Comparison of ENCODE assay signal across 8 cellular contexts in the genomic region with DNA sequence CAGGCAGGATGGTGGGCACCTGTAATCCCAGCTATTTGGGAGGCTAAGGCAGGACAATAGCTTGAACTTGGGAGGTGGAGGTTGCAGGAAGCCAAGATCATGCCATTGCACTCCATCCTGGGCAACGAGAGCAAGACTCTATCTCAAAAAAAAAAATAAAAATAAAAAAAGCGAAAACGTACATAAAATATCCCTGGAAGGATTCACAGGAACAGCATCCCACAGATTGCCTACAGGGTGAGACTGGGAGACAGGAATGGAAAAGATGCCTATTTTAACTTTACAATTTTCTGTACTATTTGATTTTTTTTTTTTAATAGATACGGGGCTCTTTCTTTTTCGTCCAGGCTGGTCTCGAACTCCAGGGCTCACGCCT. TPM values are rescaled to one million over a fixed set of nuclear protein-coding genes. Genes with fewer than 3 reads are reported as not detected.
DNase-seq lines count a peak whose midpoint lies in the region; ATAC-seq, FAIRE-seq and TF ChIP-seq lines count a peak whose summit lies in the region.

No MANE protein-coding gene starts in this region.

- no peak for FAIRE-seq in GM12891 (lab: Jason Lieb, UNC)

- H3K4me3 ChIP-seq in HL-60 (replicated peaks; ENCODE audit: insufficient read depth, low read length) (peak overlapping the region; percentile 69), iPS-18c (ENCODE audit: insufficient read depth, low read depth, low read length) (peak overlapping the region; percentile 76)

- H3K4me1 Mint-ChIP-seq in activated T-helper 17 cell treated with anti-CD3 and anti-CD28 coated beads, Interleukin-2, amount 50 U/mL, for 72 hours, result peaks cover 5% of the 10 kb centered on the region
- peaks cover 12 to 34% of the 10 kb centered on the region in 2 donors for H3K4me1 Mint-ChIP-seq in stimulated activated naive B cell treated with anti-CD40 and anti-IgM and Interleukin-4, amounts not matched to agents 10 μg/mL and 1 μg/mL and 100 μg/mL, for 72 hours

- peak overlapping the region; percentile 94 for H3K27ac Mint-ChIP-seq in activated T-helper 17 cell treated with anti-CD3 and anti-CD28 coated beads, Interleukin-2, amount 50 U/mL, for 72 hours
- peak overlapping the region; percentile 84 for H3K27ac Mint-ChIP-seq in stimulated activated naive B cell treated with anti-CD40 and anti-IgM and Interleukin-4, amounts not matched to agents 10 μg/mL and 1 μg/mL and 100 μg/mL, for 72 hours

- H3K9me3 Mint-ChIP-seq in activated T-helper 17 cell treated with anti-CD3 and anti-CD28 coated beads, Interleukin-2, amount 50 U/mL, for 72 hours, result no peaks in the 10 kb centered on the region
- no peaks in the 10 kb centered on the region for H3K9me3 Mint-ChIP-seq in stimulated activated naive B cell treated with anti-CD40 and anti-IgM and Interleukin-4, amounts not matched to agents 10 μg/mL and 1 μg/mL and 100 μg/mL, for 72 hours

- no peak for TF ChIP-seq CTCF in HL-60 (IDR thresholded peaks at IDR 0.05; ENCODE audit: insufficient read depth, low read length)

- no peak overlapping the region for H3K27ac ChIP-seq in HL-60 (replicated peaks)

- DNase-seq in HL-60 (ENCODE audit: low read depth in 1 of 2, low spot score in 1 of 2) (no peak), GM12891 (ENCODE audit: insufficient read length, low spot score) (no peak)
- no peak for DNase-seq in stimulated activated naive B cell treated with anti-CD40 and anti-IgM and Interleukin-4, amounts not matched to agents 10 μg/mL and 1 μg/mL and 100 μg/mL, for 72 hours
- no peak for DNase-seq in stimulated activated CD4-positive, alpha-beta T cell treated with anti-CD3 and anti-CD28 coated beads, Interleukin-1b, Interleukin-23, amount 100 ng/mL, for 48 hours
- DNase-seq in NK-92 treated with Interleukin-12 subunit alpha and Interleukin-12 subunit beta, amount 100 ng/mL, for 24 hours (lab: John Stamatoyannopoulos, UW), result no peak
- no peak for DNase-seq in stimulated activated CD4-positive, alpha-beta T cell treated with anti-CD3 and anti-CD28 coated beads, Interleukin-4, amount 100 ng/mL, for 1 hour

- ATAC-seq in activated T-helper 17 cell treated with anti-CD3 and anti-CD28 coated beads, Interleukin-2, amount 50 U/mL, for 72 hours (replicated peaks), result no peak
- ATAC-seq in stimulated activated naive B cell treated with anti-CD40 and anti-IgM and Interleukin-4, amounts not matched to agents 10 μg/mL and 1 μg/mL and 100 μg/mL, for 72 hours (replicated peaks), result no peak

- no peaks in the 10 kb centered on the region for H3K36me3 Mint-ChIP-seq in activated T-helper 17 cell treated with anti-CD3 and anti-CD28 coated beads, Interleukin-2, amount 50 U/mL, for 72 hours (ENCODE audit: low read depth)
- peaks cover 0 to 2% of the 10 kb centered on the region in 2 donors for H3K36me3 Mint-ChIP-seq in stimulated activated naive B cell treated with anti-CD40 and anti-IgM and Interleukin-4, amounts not matched to agents 10 μg/mL and 1 μg/mL and 100 μg/mL, for 72 hours

- peaks cover 2% of the 10 kb centered on the region for H3K27me3 Mint-ChIP-seq in activated T-helper 17 cell treated with anti-CD3 and anti-CD28 coated beads, Interleukin-2, amount 50 U/mL, for 72 hours
- peaks cover 29 to 34% of the 10 kb centered on the region in 2 donors for H3K27me3 Mint-ChIP-seq in stimulated activated naive B cell treated with anti-CD40 and anti-IgM and Interleukin-4, amounts not matched to agents 10 μg/mL and 1 μg/mL and 100 μg/mL, for 72 hours

- peaks cover 15% of the 10 kb centered on the region for H3K27me3 ChIP-seq in HL-60 (ENCODE audit: insufficient read depth, poor library complexity, severe bottlenecking)

- H3K4me3 Mint-ChIP-seq in activated T-helper 17 cell treated with anti-CD3 and anti-CD28 coated beads, Interleukin-2, amount 50 U/mL, for 72 hours, result peak overlapping the region; percentile 96
- peak overlapping the region; percentile 96 to 99 for H3K4me3 Mint-ChIP-seq in stimulated activated naive B cell treated with anti-CD40 and anti-IgM and Interleukin-4, amounts not matched to agents 10 μg/mL and 1 μg/mL and 100 μg/mL, for 72 hours

- H3K9me3 ChIP-seq in iPS-18c (ENCODE audit: control insufficient read depth, insufficient read depth, low read length), result no peaks in the 10 kb centered on the region

- no peak for TF ChIP-seq POLR2A in GM12891 (IDR thresholded peaks at IDR 0.05; ENCODE audit: low read depth, low read length)

TF ChIP-seq in GM12891, 5 proteins besides CTCF, POLR2A, EP300 and RAD21:
- TF ChIP-seq TAF1 (IDR thresholded peaks at IDR 0.05; ENCODE audit: low read depth, low read length) (no peak), PAX5 (IDR thresholded peaks at IDR 0.05; ENCODE audit: insufficient read depth, low read length, severe bottlenecking) (no peak), POU2F2 (IDR thresholded peaks at IDR 0.05; ENCODE audit: low read depth, low read length) (no peak), POLR2AphosphoS5 (IDR thresholded peaks at IDR 0.05; ENCODE audit: low read depth, low read length) (no peak), SPI1 (IDR thresholded peaks at IDR 0.05; ENCODE audit: low read depth, low read length) (no peak)
TF ChIP-seq in GM12891: peak in this region for 0.

RNA-seq across cellular contexts. Expression of gene NBPF3, which starts 0.6 kb away (rescaled TPM):
- total RNA-seq in activated T-helper 17 cell treated with anti-CD3 and anti-CD28 coated beads, Interleukin-2, amount 50 U/mL, for 72 hours, result 10 to 100 TPM in 1 of 2 donors, 1 to 10 TPM in 1; 9.9 to 10.8 TPM
- polyA plus RNA-seq in GM12891 (2012; ENCODE audit: low read depth, missing spikeins), result 1.2 TPM
